27 cellular contexts compared by ENCODE assay signal in genomic region chr15:42329992-42330391, GRCh38.
"Had no signal": no experiment of that assay in that cellular context is flagged by ENCODE, and none has a peak within 500 bp of the region (broad histone marks: within the 10 kb centered on the region; RNA-seq: fewer than 3 reads in every experiment).

No MANE protein-coding gene starts in this region.

- H3K27me3 ChIP-seq: colonic mucosa, esophagus squamous epithelium, gastroesophageal sphincter, hepatocyte had no signal

- ATAC-seq: effector memory CD8-positive, alpha-beta T cell; esophagus mucosa; gastroesophageal sphincter; left colon; left lobe of liver; lower lobe of right lung; mucosa of descending colon had no signal

- H3K9me3 ChIP-seq: colonic mucosa had no signal

- DNase-seq: cerebellar nuclear complex; colonic mucosa; cortex of kidney; effector CD8-positive, alpha-beta T cell; effector memory CD8-positive, alpha-beta T cell; endodermal cell; erythroblast; esophagus squamous epithelium; foreskin fibroblast; foreskin melanocyte; glutamatergic neuron; head of caudate nucleus; hypothalamus; immature natural killer cell; islet precursor cell; kidney; kidney glomerular epithelial cell; left colon; left ventricle myocardium superior; lower lobe of right lung; mesenchymal stem cell; mucosa of descending colon had no signal

- H3K27ac ChIP-seq: colonic mucosa, epithelial cell of prostate, esophagus squamous epithelium, gastroesophageal sphincter, hepatocyte, lower lobe of right lung had no signal

- H3K36me3 ChIP-seq: colonic mucosa had no signal

- H3K4me3 ChIP-seq: colonic mucosa, esophagus squamous epithelium, gastroesophageal sphincter, hepatocyte, lower lobe of right lung, mucosa of descending colon had no signal

- H3K4me1 ChIP-seq: colonic mucosa, esophagus squamous epithelium, lower lobe of right lung had no signal
